In genomic region chr3:125006190-125006855, GRCh38 we compare ENCODE assay signal across 10 cellular contexts.
"Had no signal": no experiment of that assay in that cellular context is flagged by ENCODE, and none has a peak within 500 bp of the region (broad histone marks: within the 10 kb centered on the region; RNA-seq: fewer than 3 reads in every experiment).

No MANE protein-coding gene starts in this region.

- H3K4me3 Mint-ChIP-seq: activated CD4-positive, alpha-beta memory T cell treated with anti-CD3 and anti-CD28 coated beads, Interleukin-2, amount 10 ng/mL, durations not matched to agents 7 days and 5 days; activated CD4-positive, alpha-beta T cell treated with anti-CD3 and anti-CD28 coated beads for 36 hours; activated naive CD8-positive, alpha-beta T cell treated with anti-CD3 and anti-CD28 coated beads, Interleukin-2, amount 10 ng/mL, durations not matched to agents 7 days and 5 days; stimulated activated naive B cell treated with anti-CD40 and anti-IgM and Interleukin-4, amounts not matched to agents 10 μg/mL and 1 μg/mL and 100 μg/mL, for 72 hours; type B pancreatic cell had no signal

- DNase-seq: activated CD4-positive, alpha-beta memory T cell treated with anti-CD3 and anti-CD28 coated beads, Interleukin-2, amount 10 ng/mL, durations not matched to agents 7 days and 5 days; activated CD4-positive, alpha-beta T cell treated with anti-CD3 and anti-CD28 coated beads for 36 hours; activated naive CD8-positive, alpha-beta T cell treated with anti-CD3 and anti-CD28 coated beads, Interleukin-2, amount 10 ng/mL, durations not matched to agents 7 days and 5 days; foreskin melanocyte; heart left ventricle; stimulated activated CD4-positive, alpha-beta T cell treated with anti-CD3 and anti-CD28 coated beads, Interleukin-2, amount 100 ng/mL, for 24 hours; stimulated activated naive B cell treated with anti-CD40 and anti-IgM and Interleukin-4, amounts not matched to agents 10 μg/mL and 1 μg/mL and 100 μg/mL, for 72 hours; T-helper 2 cell had no signal

- H3K4me3 ChIP-seq: heart left ventricle had no signal

- H3K27ac ChIP-seq: neutrophil had no signal

- H3K27ac Mint-ChIP-seq: activated CD4-positive, alpha-beta memory T cell treated with anti-CD3 and anti-CD28 coated beads, Interleukin-2, amount 10 ng/mL, durations not matched to agents 7 days and 5 days; activated CD4-positive, alpha-beta T cell treated with anti-CD3 and anti-CD28 coated beads for 36 hours; activated naive CD8-positive, alpha-beta T cell treated with anti-CD3 and anti-CD28 coated beads, Interleukin-2, amount 10 ng/mL, durations not matched to agents 7 days and 5 days; type B pancreatic cell had no signal

- H3K4me1 Mint-ChIP-seq: stimulated activated naive B cell treated with anti-CD40 and anti-IgM and Interleukin-4, amounts not matched to agents 10 μg/mL and 1 μg/mL and 100 μg/mL, for 72 hours had no signal

- H3K9me3 ChIP-seq: heart left ventricle, neutrophil had no signal

- H3K27me3 Mint-ChIP-seq: activated CD4-positive, alpha-beta memory T cell treated with anti-CD3 and anti-CD28 coated beads, Interleukin-2, amount 10 ng/mL, durations not matched to agents 7 days and 5 days; activated CD4-positive, alpha-beta T cell treated with anti-CD3 and anti-CD28 coated beads for 36 hours; activated naive CD8-positive, alpha-beta T cell treated with anti-CD3 and anti-CD28 coated beads, Interleukin-2, amount 10 ng/mL, durations not matched to agents 7 days and 5 days; stimulated activated naive B cell treated with anti-CD40 and anti-IgM and Interleukin-4, amounts not matched to agents 10 μg/mL and 1 μg/mL and 100 μg/mL, for 72 hours; type B pancreatic cell had no signal

- H3K9me3 Mint-ChIP-seq: activated CD4-positive, alpha-beta memory T cell treated with anti-CD3 and anti-CD28 coated beads, Interleukin-2, amount 10 ng/mL, durations not matched to agents 7 days and 5 days; activated naive CD8-positive, alpha-beta T cell treated with anti-CD3 and anti-CD28 coated beads, Interleukin-2, amount 10 ng/mL, durations not matched to agents 7 days and 5 days; stimulated activated naive B cell treated with anti-CD40 and anti-IgM and Interleukin-4, amounts not matched to agents 10 μg/mL and 1 μg/mL and 100 μg/mL, for 72 hours; type B pancreatic cell had no signal

- H3K36me3 ChIP-seq: neutrophil had no signal

- H3K27me3 ChIP-seq: heart left ventricle, neutrophil had no signal

- ATAC-seq: activated CD4-positive, alpha-beta T cell treated with anti-CD3 and anti-CD28 coated beads for 36 hours; heart left ventricle; stimulated activated naive B cell treated with anti-CD40 and anti-IgM and Interleukin-4, amounts not matched to agents 10 μg/mL and 1 μg/mL and 100 μg/mL, for 72 hours had no signal
